Comparison of ENCODE assay signal across 10 cellular contexts in the genomic region with DNA sequence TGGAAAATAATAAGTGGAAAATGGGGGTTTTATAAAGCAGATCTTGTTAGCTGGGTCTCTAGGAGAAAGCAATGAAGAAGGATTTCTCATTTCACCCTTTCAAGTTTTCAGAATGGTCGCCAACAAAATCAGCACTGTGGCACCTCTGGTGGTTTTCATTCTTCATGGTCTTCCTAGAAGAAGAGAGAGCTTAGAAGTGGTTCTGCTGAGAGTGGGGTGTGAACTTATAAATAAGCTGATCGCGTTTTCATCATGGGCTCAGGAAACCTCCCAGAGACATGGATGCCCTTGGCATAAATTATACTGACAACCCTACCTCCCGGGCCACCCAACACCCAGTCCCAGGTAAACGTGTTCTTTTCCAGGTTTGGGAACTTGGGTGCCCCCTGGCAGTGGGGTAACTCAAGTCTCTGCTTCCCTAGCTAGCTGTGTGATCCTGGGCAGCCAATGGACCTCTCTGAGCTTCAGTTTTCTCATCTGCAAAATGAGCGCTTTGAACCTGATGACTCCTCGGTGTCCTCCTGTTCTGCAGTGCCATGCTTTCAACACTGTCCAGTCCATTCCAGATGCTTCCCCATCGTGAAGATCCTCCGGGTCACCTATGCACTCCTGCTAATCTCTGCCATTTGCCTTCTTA.
DNase-seq lines count a peak whose midpoint lies in the region; ATAC-seq and TF ChIP-seq lines count a peak whose summit lies in the region.
"Had no signal": no experiment of that assay in that cellular context is flagged by ENCODE, and none has a peak within 500 bp of the region (broad histone marks: within the 10 kb centered on the region; RNA-seq: fewer than 3 reads in every experiment).

No MANE protein-coding gene starts in this region.

- no CpG with 5 or more reads among the region's 9 CpGs for WGBS in neuronal stem cell (ENCODE audit: extremely low coverage in 2 of 2, insufficient read length in 2 of 2, insufficient replicate concordance in 1 of 2), 2 donors
- 48 to 55% methylated on average over 9 of the region's 9 CpGs for WGBS in upper lobe of left lung, 2 donors

- DNase-seq in DND-41 (no peak), chondrocyte (ENCODE audit: low spot score) (no peak), neuronal stem cell (ENCODE audit: low spot score) (no peak), NCI-H1436 treated with DMSO at 0.1 percent for 48 hours (lab: John Stamatoyannopoulos, UW) (no peak), NCI-H1694 treated with DMSO at 0.1 percent for 48 hours (lab: John Stamatoyannopoulos, UW) (no peak), upper lobe of left lung (no peak), NCI-H1436 (lab: John Stamatoyannopoulos, UW) (no peak)

- no peaks in the 10 kb centered on the region for H3K36me3 Mint-ChIP-seq in chondrocyte (ENCODE audit: low read depth)

- H4K20me1 ChIP-seq in DND-41 (ENCODE audit: insufficient read depth, low read length): 0 out of 2 replicates have a peak, but pooled peaks cover 5% of the 10 kb centered on the region

- no peak overlapping the region for H2AFZ ChIP-seq in DND-41 (ENCODE audit: low read depth, low read length)
- H2AFZ ChIP-seq in neuronal stem cell (ENCODE audit: low read length): no peak overlapping the region
- H2AFZ ChIP-seq: parathyroid adenoma had no signal

- H2BK15ac ChIP-seq in neuronal stem cell (ENCODE audit: low read length): no peak overlapping the region

- H3K36me3 ChIP-seq in DND-41 (ENCODE audit: insufficient read depth, low read length): no peaks in the 10 kb centered on the region
- H3K36me3 ChIP-seq in HUES48 (ENCODE audit: control insufficient read depth, insufficient read depth, low read length): no peaks in the 10 kb centered on the region
- no peaks in the 10 kb centered on the region for H3K36me3 ChIP-seq in neuronal stem cell (replicated peaks in 1 of 2; ENCODE audit: control insufficient read depth in 2 of 2, insufficient read depth in 2 of 2, low read length in 2 of 2)
- H3K36me3 ChIP-seq in upper lobe of left lung: no peaks in the 10 kb centered on the region

- H3K9me3 Mint-ChIP-seq in chondrocyte (ENCODE audit: low read depth): no peaks in the 10 kb centered on the region

- H3K23ac ChIP-seq in neuronal stem cell (ENCODE audit: low read depth, low read length, poor library complexity): no peak overlapping the region

- TF ChIP-seq CTCF in DND-41 (IDR thresholded peaks at IDR 0.05; ENCODE audit: borderline replicate concordance, extremely low read depth, low read length, poor library complexity, severe bottlenecking): no peak
- no peak for TF ChIP-seq CTCF in chondrocyte (IDR thresholded peaks at IDR 0.05)
- no peak for TF ChIP-seq CTCF in upper lobe of left lung (IDR thresholded peaks at IDR 0.05)

- H2BK120ac ChIP-seq in neuronal stem cell (ENCODE audit: low read depth, low read length): no peak overlapping the region

- H3K27me3 Mint-ChIP-seq in chondrocyte (ENCODE audit: low read depth): peaks cover 64% of the 10 kb centered on the region

- peak overlapping the region; percentile 80 for H3K4me3 Mint-ChIP-seq in chondrocyte (ENCODE audit: unreplicated experiment)

- H3K27ac ChIP-seq in DND-41 (ENCODE audit: low read length) (no peak overlapping the region), HUES48 (ENCODE audit: low read depth, low read length) (no peak overlapping the region), neuronal stem cell (replicated peaks; ENCODE audit: low read length) (no peak overlapping the region), upper lobe of left lung (no peak overlapping the region)
- H3K27ac ChIP-seq: parathyroid adenoma, RWPE1 had no signal

- no peak overlapping the region for H2AK5ac ChIP-seq in neuronal stem cell (ENCODE audit: low read depth, low read length)

- H3K14ac ChIP-seq in neuronal stem cell (ENCODE audit: low read length): no peak overlapping the region

- no peak for TF ChIP-seq EP300 in upper lobe of left lung (IDR thresholded peaks at IDR 0.05)

- TF ChIP-seq POLR2A in upper lobe of left lung (IDR thresholded peaks at IDR 0.05): no peak

- H3K79me2 ChIP-seq in DND-41 (ENCODE audit: insufficient read depth, low read length): no peaks in the 10 kb centered on the region
- H3K79me2 ChIP-seq: parathyroid adenoma had no signal

- no peak overlapping the region for H3K4ac ChIP-seq in neuronal stem cell (ENCODE audit: low read length)

- no peak overlapping the region for H3K27ac Mint-ChIP-seq in chondrocyte (ENCODE audit: unreplicated experiment)

- H2BK12ac ChIP-seq in neuronal stem cell (ENCODE audit: low read length): no peak overlapping the region

- H3K27me3 ChIP-seq in DND-41 (ENCODE audit: insufficient read depth, low read length, poor library complexity) (peaks cover 58% of the 10 kb centered on the region), HUES48 (ENCODE audit: control insufficient read depth, insufficient read depth, low read length) (peaks cover 59% of the 10 kb centered on the region), neuronal stem cell (ENCODE audit: control insufficient read depth in 3 of 3, insufficient read depth in 3 of 3, low read depth in 1 of 3, low read length in 3 of 3) (peaks cover 5 to 80% (median 27%) of the 10 kb centered on the region in 3 experiments), upper lobe of left lung (peaks cover 0 to 5% (median 2%) of the 10 kb centered on the region in 4 donors)

- H3K9me3 ChIP-seq in DND-41 (ENCODE audit: insufficient read depth, low read length, severe bottlenecking) (no peaks in the 10 kb centered on the region), HUES48 (ENCODE audit: control insufficient read depth, insufficient read depth, low read length) (no peaks in the 10 kb centered on the region), neuronal stem cell (replicated peaks in 1 of 2; ENCODE audit: control insufficient read depth in 2 of 2, insufficient read depth in 1 of 2, low read depth in 1 of 2, low read length in 2 of 2) (peaks cover 0 to 3% of the 10 kb centered on the region in 2 donors), upper lobe of left lung (no peaks in the 10 kb centered on the region)

- peaks cover 9% of the 10 kb centered on the region for H3K4me1 Mint-ChIP-seq in chondrocyte (ENCODE audit: low read depth)

- no peak overlapping the region for H2BK5ac ChIP-seq in neuronal stem cell (ENCODE audit: low read length)

- ATAC-seq in DND-41 (ENCODE audit: insufficient read depth, low read depth) (no peak), upper lobe of left lung (ENCODE audit: low FRiP score in 2 of 2) (no peak)

- H3K4me3 ChIP-seq in DND-41 (ENCODE audit: low read depth in 1 of 2, low read length in 2 of 2) (no peak overlapping the region), HUES48 (ENCODE audit: low read depth, low read length) (peak overlapping the region; percentile 87), neuronal stem cell (ENCODE audit: low read length in 2 of 2) (peak overlapping the region in 1 of 2 donors; percentile 85), upper lobe of left lung (peak overlapping the region in 1 of 4 donors; percentile 37)

- H3K4me1 ChIP-seq in DND-41 (ENCODE audit: insufficient read depth, low read length) (peaks cover 6% of the 10 kb centered on the region; the same call in 1 of the 2 replicates), HUES48 (ENCODE audit: control insufficient read depth, insufficient read depth, low read length) (no peaks in the 10 kb centered on the region), neuronal stem cell (ENCODE audit: control insufficient read depth in 2 of 2, insufficient read depth in 1 of 2, low read depth in 1 of 2, low read length in 2 of 2) (peaks cover 0 to 4% of the 10 kb centered on the region in 2 donors), upper lobe of left lung (peaks cover 4 to 12% (median 6%) of the 10 kb centered on the region in 4 donors)
- H3K4me1 ChIP-seq: parathyroid adenoma had no signal

- H3K4me2 ChIP-seq in DND-41 (ENCODE audit: insufficient read depth, low read length) (0 out of 2 replicates have a peak overlapping the region, but pooled peaks have one; percentile 31), neuronal stem cell (ENCODE audit: insufficient read depth, low read length, poor library complexity, severe bottlenecking) (peak overlapping the region; percentile 84)

- no peak overlapping the region for H3K9ac ChIP-seq in DND-41 (ENCODE audit: low read depth, low read length)
- H3K9ac ChIP-seq in HUES48 (ENCODE audit: low read depth, low read length): no peak overlapping the region
- H3K9ac ChIP-seq in neuronal stem cell (ENCODE audit: low read depth, low read length, poor library complexity): no peak overlapping the region
- H3K9ac ChIP-seq: parathyroid adenoma had no signal

- no peak overlapping the region for H4K91ac ChIP-seq in neuronal stem cell (ENCODE audit: low read depth, low read length, poor library complexity)

- H3K18ac ChIP-seq in neuronal stem cell (ENCODE audit: low read length): no peak overlapping the region

- H4K8ac ChIP-seq in neuronal stem cell (ENCODE audit: low read depth, low read length): no peak overlapping the region

- H3K79me1 ChIP-seq in neuronal stem cell (ENCODE audit: low read depth, low read length): no peaks in the 10 kb centered on the region
